In genomic region chr2:161223139-161223732, GRCh38 we compare ENCODE assay signal across 7 cellular contexts.
A peak's percentile ranks its signal among the peaks of the same experiment; 100 is the strongest.
DNase-seq lines count a peak whose midpoint lies in the region; ATAC-seq and TF ChIP-seq lines count a peak whose summit lies in the region.

No MANE protein-coding gene starts in this region.

- ATAC-seq in GM21526 (IDR thresholded peaks at IDR 0.05; ENCODE audit: low FRiP score, unreplicated experiment) (peak; percentile 64), left colon (peak; percentile 49)

- intact Hi-C loops in left colon (cut with DNase I, micrococcal nuclease) = loop anchor here in 1 of 2 donors (5.0 kb wide), 1 partner anchor 49 kb away; no protein-coding TSS in a partner anchor

- in situ Hi-C loops in astrocyte of the cerebellum (cut with HindIII; ENCODE audit: low sequenced_read_pairs) = no loop called here

- peak; percentile 54 for TF ChIP-seq CTCF in astrocyte of the cerebellum (IDR thresholded peaks at IDR 0.05; ENCODE audit: low read depth, low read length, missing control alignments)

- H3K4me3 ChIP-seq in astrocyte of the cerebellum (ENCODE audit: low read depth, low read length) = no peak overlapping the region

- DNase-seq in EL = peak; percentile 51
- DNase-seq in NCI-H146 (lab: John Stamatoyannopoulos, UW) = peak; percentile 5
- DNase-seq in astrocyte of the cerebellum (ENCODE audit: low read depth) = peak; percentile 33
- DNase-seq in left colon = no peak
- DNase-seq in UCSD-AML1 (lab: John Stamatoyannopoulos, UW; ENCODE audit: unreplicated experiment) = no peak
- no peak for DNase-seq in HuH-7 (ENCODE audit: low spot score)

Comparison
In these comparisons a context has a peak if more than half of its experiments do, and no peak if none do; other contexts are left out.
1. DNase-seq: peak in EL (single experiment), NCI-H146 (single experiment) and astrocyte of the cerebellum (single experiment); none in left colon (0 of 2), UCSD-AML1 (single experiment) and HuH-7 (single experiment).